ENCODE assay signal across 25 cellular contexts in genomic region chr12:44488180-44488579, GRCh38.
"Had no signal": no experiment of that assay in that cellular context is flagged by ENCODE, and none has a peak within 500 bp of the region (broad histone marks: within the 10 kb centered on the region; RNA-seq: fewer than 3 reads in every experiment).

No MANE protein-coding gene starts in this region.

- H3K4me1 ChIP-seq: stomach, suprapubic skin, testis, tibial nerve, transverse colon, upper lobe of left lung, upper lobe of right lung, uterus, vagina had no signal

- H3K4me3 ChIP-seq: stomach, suprapubic skin, thoracic aorta, thyroid gland, tibial nerve, transverse colon, upper lobe of left lung, upper lobe of right lung, uterus, vagina had no signal

- H3K27me3 ChIP-seq: stomach, suprapubic skin, testis, thyroid gland, tibial nerve, transverse colon, upper lobe of left lung, upper lobe of right lung, uterus, vagina had no signal

- DNase-seq: stimulated activated CD4-positive, alpha-beta T cell treated with anti-CD3 and anti-CD28 coated beads, Interleukin-2, amount 100 ng/mL, for 48 hours; stimulated activated CD4-positive, alpha-beta T cell treated with anti-CD3 and anti-CD28 coated beads, Interleukin-4, amount 100 ng/mL, for 1 hour; stimulated activated CD4-positive, alpha-beta T cell treated with anti-CD3 and anti-CD28 coated beads, Interleukin-4, amount 100 ng/mL, for 24 hours; stimulated activated CD4-positive, alpha-beta T cell treated with anti-CD3 and anti-CD28 coated beads, Interleukin-4, amount 100 ng/mL, for 4 hours; stimulated activated CD8-positive, alpha-beta memory T cell treated with anti-CD3 and anti-CD28 coated beads, Interleukin-4, amount 100 ng/mL, for 48 hours; stimulated activated naive B cell treated with anti-CD40 and anti-IgM and Interleukin-4, amounts not matched to agents 10 μg/mL and 1 μg/mL and 100 μg/mL, for 72 hours; stimulated activated naive CD4-positive, alpha-beta T cell; stimulated activated naive CD4-positive, alpha-beta T cell treated with Interleukin-2 at 50 U/mL for 16 hours; stimulated activated naive CD8-positive, alpha-beta T cell treated with anti-CD3 and anti-CD28 coated beads, Interleukin-15, amount 100 ng/mL, for 72 hours; stimulated activated naive CD8-positive, alpha-beta T cell treated with anti-CD3 and anti-CD28 coated beads, Interleukin-15, Interleukin-2, amounts not matched to agents 100 U/mL and 50 U/mL, for 24 hours; stomach; substantia nigra; testis; thyroid gland; transverse colon; trophoblast cell; upper lobe of left lung; upper lobe of right lung; uterus had no signal

- H3K9me3 ChIP-seq: suprapubic skin, testis, thyroid gland, transverse colon, upper lobe of right lung, uterus, vagina had no signal

- H3K27ac ChIP-seq: stomach, suprapubic skin, testis, thoracic aorta, thyroid gland, tibial nerve, transverse colon, upper lobe of left lung, upper lobe of right lung, uterus, vagina had no signal

- H3K36me3 ChIP-seq: stomach, suprapubic skin, thoracic aorta, thyroid gland, tibial nerve, transverse colon, upper lobe of left lung, upper lobe of right lung, uterus, vagina had no signal

- ATAC-seq: stimulated activated effector memory CD8-positive, alpha-beta T cell treated with anti-CD3 and anti-CD28 coated beads, Interleukin-12 subunit alpha, Interleukin-12 subunit beta, amount 100 ng/mL, for 72 hours; stimulated activated memory B cell treated with anti-CD40 and anti-IgM and Interleukin-4, amounts not matched to agents 10 μg/mL and 1 μg/mL and 100 μg/mL, for 72 hours; stimulated activated naive B cell treated with anti-CD40 and anti-IgM and Interleukin-4, amounts not matched to agents 10 μg/mL and 1 μg/mL and 100 μg/mL, for 72 hours; stimulated activated naive CD8-positive, alpha-beta T cell treated with anti-CD3 and anti-CD28 coated beads, Interleukin-15, amount 100 ng/mL, for 72 hours; stimulated activated naive CD8-positive, alpha-beta T cell treated with anti-CD3 and anti-CD28 coated beads, Interleukin-15, Interleukin-2, amounts not matched to agents 100 U/mL and 50 U/mL, for 24 hours; upper lobe of right lung had no signal
